37 cellular contexts compared by ENCODE assay signal in genomic region chr11:32391479-32391878, GRCh38. TPM values are rescaled to one million over a fixed set of nuclear protein-coding genes. Genes with fewer than 3 reads are reported as not detected.
"Had no signal": no experiment of that assay in that cellular context is flagged by ENCODE, and none has a peak within 500 bp of the region (broad histone marks: within the 10 kb centered on the region; RNA-seq: fewer than 3 reads in every experiment).

No MANE protein-coding gene starts in this region.

- H3K4me3 ChIP-seq: adrenal gland, breast epithelium, cardiac muscle cell, colonic mucosa, esophagus squamous epithelium had no signal

- H3K9me3 ChIP-seq: adrenal gland, breast epithelium, colonic mucosa, esophagus squamous epithelium had no signal

- DNase-seq: activated CD4-positive, alpha-beta memory T cell treated with anti-CD3 and anti-CD28 coated beads for 36 hours; activated CD4-positive, alpha-beta T cell treated with anti-CD3 and anti-CD28 coated beads for 36 hours; activated CD4-positive, alpha-beta T cell treated with anti-CD3 and anti-CD28 coated beads, Interleukin-2, amount 10 ng/mL, durations not matched to agents 24 days and 14 days; activated CD4-positive, CD25-positive, alpha-beta regulatory T cell; activated CD4-positive, CD25-positive, alpha-beta regulatory T cell treated with anti-CD3 and anti-CD28 coated beads, Interleukin-2, amount 50 U/mL, for 72 hours; activated CD8-positive, alpha-beta memory T cell treated with anti-CD3 and anti-CD28 coated beads, Interleukin-2, amount 10 ng/mL, durations not matched to agents 7 days and 5 days; activated CD8-positive, alpha-beta memory T cell treated with anti-CD3 and anti-CD28 coated beads, Interleukin-2, amount 50 U/mL, for 4 hours; activated CD8-positive, alpha-beta T cell treated with anti-CD3 and anti-CD28 coated beads, Interleukin-2, amount 10 ng/mL, durations not matched to agents 7 days and 5 days; activated effector memory CD4-positive, alpha-beta T cell treated with anti-CD3 and anti-CD28 coated beads, Interleukin-2, amount 50 U/mL, for 16 hours; activated naive CD4-positive, alpha-beta T cell treated with anti-CD3 and anti-CD28 coated beads for 36 hours; activated naive CD8-positive, alpha-beta T cell treated with anti-CD3 and anti-CD28 coated beads for 36 hours; activated naive CD8-positive, alpha-beta T cell treated with anti-CD3 and anti-CD28 coated beads, Interleukin-2, amount 50 U/mL, for 24 hours; activated T-cell treated with anti-CD3 and anti-CD28 coated beads, Interleukin-2, amount 50 U/mL, for 1 hour; activated T-cell treated with anti-CD3 and anti-CD28 coated beads, Interleukin-2, amount 50 U/mL, for 48 hours; amygdala; aorta; central memory CD4-positive, alpha-beta T cell; cerebellar nuclear complex; colonic mucosa; effector CD8-positive, alpha-beta T cell; esophagus squamous epithelium; foreskin fibroblast; head of caudate nucleus; T-helper 2 cell had no signal

- ATAC-seq: activated CD4-positive, alpha-beta T cell treated with anti-CD3 and anti-CD28 coated beads for 36 hours; activated CD8-positive, alpha-beta memory T cell treated with anti-CD3 and anti-CD28 coated beads, Interleukin-2, amount 10 ng/mL, durations not matched to agents 7 days and 5 days; activated CD8-positive, alpha-beta T cell treated with anti-CD3 and anti-CD28 coated beads, Interleukin-2, amount 10 ng/mL, durations not matched to agents 7 days and 5 days; activated naive CD8-positive, alpha-beta T cell treated with anti-CD3 and anti-CD28 coated beads, Interleukin-2, amount 50 U/mL, for 24 hours had no signal

- FAIRE-seq: endometrium, endothelial cell of umbilical vein, frontal cortex had no signal

- H3K4me1 ChIP-seq: adrenal gland, breast epithelium, colonic mucosa, esophagus squamous epithelium had no signal

- H3K27ac ChIP-seq: adrenal gland, breast epithelium, cardiac muscle cell, colonic mucosa, epithelial cell of prostate, esophagus squamous epithelium had no signal

- H3K36me3 ChIP-seq: adrenal gland, breast epithelium, cardiac muscle cell, colonic mucosa, esophagus squamous epithelium had no signal

- H3K27me3 ChIP-seq: adrenal gland, breast epithelium, colonic mucosa had no signal

RNA-seq across cellular contexts. Expression of gene WT1, which starts 43.9 kb away (rescaled TPM):
- total RNA-seq: activated CD4-positive, alpha-beta memory T cell treated with anti-CD3 and anti-CD28 coated beads for 36 hours; activated CD4-positive, alpha-beta T cell treated with anti-CD3 and anti-CD28 coated beads for 36 hours; activated CD4-positive, alpha-beta T cell treated with anti-CD3 and anti-CD28 coated beads, Interleukin-2, amount 10 ng/mL, durations not matched to agents 24 days and 14 days; activated CD8-positive, alpha-beta memory T cell treated with anti-CD3 and anti-CD28 coated beads for 36 hours; activated CD8-positive, alpha-beta memory T cell treated with anti-CD3 and anti-CD28 coated beads, Interleukin-2, amount 10 ng/mL, durations not matched to agents 7 days and 5 days; activated CD8-positive, alpha-beta T cell treated with anti-CD3 and anti-CD28 coated beads, Interleukin-2, amount 10 ng/mL, durations not matched to agents 7 days and 5 days; activated naive CD4-positive, alpha-beta T cell treated with anti-CD3 and anti-CD28 coated beads for 36 hours; activated naive CD8-positive, alpha-beta T cell treated with anti-CD3 and anti-CD28 coated beads for 36 hours; activated T-helper 1 cell treated with anti-CD3 and anti-CD28 coated beads, Interleukin-12 subunit alpha, Interleukin-12 subunit beta, Interleukin-2, Interleukin-4 antibody, amounts not matched to agents 30 ng/mL and 10 ng/mL and 1 ng/mL, durations not matched to agents 14 hours and 24 hours and 36 hours; activated T-helper 2 cell treated with anti-CD3 and anti-CD28 coated beads, Interferon-gamma antibody, Interleukin-2, Interleukin-4, amounts not matched to agents 10 μg/mL and 5 μg/mL and 100 μg/mL, durations not matched to agents 14 hours and 24 hours and 36 hours; dermis microvascular lymphatic vessel endothelial cell; endothelial cell of umbilical vein; esophagus squamous epithelium; fibroblast of lung; frontal cortex had no signal
- polyA plus RNA-seq: endothelial cell of umbilical vein, esophagus, fibroblast of lung had no signal
